Comparison of ENCODE assay signal across 15 cellular contexts in genomic region chr3:159928071-159928491, GRCh38.
A peak's percentile ranks its signal among the peaks of the same experiment; 100 is the strongest.
DNase-seq lines count a peak whose midpoint lies in the region; ATAC-seq and TF ChIP-seq lines count a peak whose summit lies in the region.
"Had no signal": no experiment of that assay in that cellular context is flagged by ENCODE, and none has a peak within 500 bp of the region (broad histone marks: within the 10 kb centered on the region; RNA-seq: fewer than 3 reads in every experiment).

No MANE protein-coding gene starts in this region.

- H3K27me3 ChIP-seq in cardiac muscle cell = no peaks in the 10 kb centered on the region
- H3K27me3 ChIP-seq in heart left ventricle = no peaks in the 10 kb centered on the region
- H3K27me3 ChIP-seq in mesenchymal stem cell (ENCODE audit: control insufficient read depth in 1 of 2, insufficient read depth in 1 of 2, low read length in 2 of 2) = no peaks in the 10 kb centered on the region

- no peaks in the 10 kb centered on the region for H3K79me1 ChIP-seq in mesenchymal stem cell (replicated peaks; ENCODE audit: low read length, poor library complexity, severe bottlenecking)

- peak overlapping the region; percentile 26 to 95 for H2BK12ac ChIP-seq in mesenchymal stem cell (ENCODE audit: low read length in 2 of 2)

- H3K14ac ChIP-seq in mesenchymal stem cell (ENCODE audit: low read length in 2 of 2) = no peak overlapping the region

- H3K9ac ChIP-seq in mesenchymal stem cell (ENCODE audit: low read length) = peak overlapping the region; percentile 19
- H3K9ac ChIP-seq: parathyroid adenoma had no signal

- ATAC-seq in heart left ventricle = no peak
- no peak for ATAC-seq in GM19463 (IDR thresholded peaks at IDR 0.05; ENCODE audit: unreplicated experiment)
- ATAC-seq: K562 had no signal

- no peak overlapping the region for H3K4me2 ChIP-seq in mesenchymal stem cell (ENCODE audit: low read length, poor library complexity, severe bottlenecking)

- peak overlapping the region; percentile 91 for H2BK5ac ChIP-seq in mesenchymal stem cell (ENCODE audit: low read depth, low read length, poor library complexity, severe bottlenecking)

- no peak overlapping the region for H2AFZ ChIP-seq in mesenchymal stem cell (ENCODE audit: low read depth, low read length)
- H2AFZ ChIP-seq: parathyroid adenoma had no signal

- no peak overlapping the region for H3K23ac ChIP-seq in mesenchymal stem cell (ENCODE audit: low read length in 2 of 2)

- H3K27ac ChIP-seq in cardiac muscle cell (peak overlapping the region; percentile 27), heart left ventricle (peak overlapping the region in 2 of 12 donors; percentile 15 to 84), mesenchymal stem cell (ENCODE audit: low read length, poor library complexity, severe bottlenecking) (peak overlapping the region; percentile 93)
- H3K27ac ChIP-seq: parathyroid adenoma had no signal

- TF ChIP-seq POLR2A in heart left ventricle (IDR thresholded peaks at IDR 0.05) = no peak

- peak; percentile 14 to 23 for DNase-seq in cardiac muscle cell (ENCODE audit: low read depth in 1 of 2, low spot score in 1 of 2)
- no peak for DNase-seq in heart left ventricle
- DNase-seq in cardiac fibroblast (ENCODE audit: low read depth in 2 of 2) = peak; percentile 26 to 38
- peak; percentile 54 for DNase-seq in mesenchymal stem cell
- DNase-seq in COR-L47 (lab: John Stamatoyannopoulos, UW) = no peak
- DNase-seq in stimulated activated CD8-positive, alpha-beta memory T cell treated with anti-CD3 and anti-CD28 coated beads, Interleukin-4, amount 100 ng/mL, for 48 hours = no peak
- DNase-seq in dedifferentiated amniotic fluid mesenchymal stem cell (ENCODE audit: extremely low spot score) = no peak
- DNase-seq: activated CD4-positive, CD25-positive, alpha-beta regulatory T cell; activated T-cell treated with anti-CD3 and anti-CD28 coated beads, Interleukin-2, amount 50 U/mL, for 48 hours; DMS79 treated with DMSO at 0.1 percent for 48 hours; NCI-H2171; stimulated activated CD4-positive, alpha-beta T cell treated with anti-CD3 and anti-CD28 coated beads, Interleukin-4, amount 100 ng/mL, for 24 hours had no signal

- H4K8ac ChIP-seq in mesenchymal stem cell (ENCODE audit: low read length) = peak overlapping the region; percentile 41

- TF ChIP-seq CTCF in cardiac muscle cell (IDR thresholded peaks at IDR 0.05; ENCODE audit: low read depth, low read length) (no peak), heart left ventricle (IDR thresholded peaks at IDR 0.05) (no peak), cardiac fibroblast (IDR thresholded peaks at IDR 0.05; ENCODE audit: low read depth, low read length) (no peak)

- H3K4ac ChIP-seq in mesenchymal stem cell (ENCODE audit: low read depth in 1 of 2, low read length in 2 of 2) = peak overlapping the region; percentile 2 to 80

- H2AK5ac ChIP-seq in mesenchymal stem cell (ENCODE audit: low read length, severe bottlenecking) = peak overlapping the region; percentile 98

- intact Hi-C loops in heart left ventricle (cut with DNase I) = loop anchor here in 2 of 10 donors (2.0 to 10.0 kb wide), 2 partner anchors 57 to 75 kb away; partner anchors contain the start of gene IL12A (in 1 of the 2)

- H3K4me3 ChIP-seq in cardiac muscle cell = no peak overlapping the region
- H3K4me3 ChIP-seq in heart left ventricle = no peak overlapping the region
- H3K4me3 ChIP-seq in cardiac fibroblast (replicated peaks in 1 of 2; ENCODE audit: low read depth in 2 of 2, low read length in 2 of 2) = no peak overlapping the region
- no peak overlapping the region for H3K4me3 ChIP-seq in mesenchymal stem cell (ENCODE audit: insufficient read depth in 1 of 2, low read depth in 1 of 2, low read length in 2 of 2)
- H3K4me3 ChIP-seq: K562 had no signal

- H3K18ac ChIP-seq in mesenchymal stem cell (ENCODE audit: low read depth in 1 of 2, low read length in 2 of 2) = peak overlapping the region; percentile 70 to 86

- H2BK15ac ChIP-seq in mesenchymal stem cell (ENCODE audit: low read depth, poor library complexity, severe bottlenecking) = no peak overlapping the region

- H3K9me3 ChIP-seq in cardiac muscle cell (ENCODE audit: low read depth) = no peaks in the 10 kb centered on the region
- H3K9me3 ChIP-seq in heart left ventricle = no peaks in the 10 kb centered on the region
- H3K9me3 ChIP-seq in mesenchymal stem cell (ENCODE audit: control insufficient read depth, low read length) = no peaks in the 10 kb centered on the region

- H3K36me3 ChIP-seq in cardiac muscle cell (no peaks in the 10 kb centered on the region), heart left ventricle (no peaks in the 10 kb centered on the region), mesenchymal stem cell (ENCODE audit: control insufficient read depth in 1 of 2, insufficient read depth in 2 of 2, low read depth in 1 of 2, low read length in 2 of 2) (no peaks in the 10 kb centered on the region)

- peak overlapping the region; percentile 91 for H4K91ac ChIP-seq in mesenchymal stem cell (ENCODE audit: low read length)

- peak overlapping the region; percentile 66 for H2BK120ac ChIP-seq in mesenchymal stem cell (ENCODE audit: low read depth, low read length)

- H3K4me1 ChIP-seq in cardiac muscle cell (ENCODE audit: low read depth) = no peaks in the 10 kb centered on the region
- peaks cover 0 to 31% (median 9%) of the 10 kb centered on the region in 12 donors for H3K4me1 ChIP-seq in heart left ventricle
- peaks cover 23% of the 10 kb centered on the region for H3K4me1 ChIP-seq in mesenchymal stem cell (ENCODE audit: control insufficient read depth, insufficient read depth, low read depth, low read length)
- H3K4me1 ChIP-seq: parathyroid adenoma had no signal

- 53 to 79% (median 64%) methylated on average over 2 of the region's 2 CpGs for WGBS in heart left ventricle, 4 donors
- WGBS in mesenchymal stem cell = 32% methylated on average over 2 of the region's 2 CpGs

Comparison
In these comparisons a context has a peak if more than half of its experiments do, and no peak if none do; other contexts are left out.
1. DNase-seq: peak in cardiac muscle cell (2 of 2), cardiac fibroblast (2 of 2) and mesenchymal stem cell (single experiment); none in heart left ventricle (0 of 5), COR-L47 (single experiment), stimulated activated CD8-positive, alpha-beta memory T cell treated with anti-CD3 and anti-CD28 coated beads, Interleukin-4, amount 100 ng/mL, for 48 hours (single experiment) and dedifferentiated amniotic fluid mesenchymal stem cell (single experiment).